Comparison of ENCODE assay signal across 19 cellular contexts in the genomic region with DNA sequence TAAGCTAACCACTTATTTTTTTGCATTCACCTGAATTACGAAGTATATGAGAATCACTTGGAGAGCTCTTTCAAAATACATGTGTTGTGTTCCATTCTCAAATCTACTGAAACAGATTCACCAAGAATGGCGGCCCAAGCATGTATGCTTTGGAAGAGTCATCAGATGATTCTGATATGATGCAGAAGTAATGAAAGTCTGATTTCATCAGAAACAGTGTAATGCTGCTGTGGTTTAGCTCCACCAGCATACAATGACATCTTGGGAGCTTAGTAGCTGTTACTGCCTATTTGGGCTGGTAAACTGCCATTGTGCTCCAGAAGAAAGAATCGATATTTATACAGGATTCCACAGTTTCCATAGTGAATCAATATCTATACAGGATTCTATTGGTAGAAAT. TPM values are rescaled to one million over a fixed set of nuclear protein-coding genes. Genes with fewer than 3 reads are reported as not detected.
A peak's percentile ranks its signal among the peaks of the same experiment; 100 is the strongest.
DNase-seq lines count a peak whose midpoint lies in the region; ATAC-seq and TF ChIP-seq lines count a peak whose summit lies in the region.
"Had no signal": no experiment of that assay in that cellular context is flagged by ENCODE, and none has a peak within 500 bp of the region (broad histone marks: within the 10 kb centered on the region; RNA-seq: fewer than 3 reads in every experiment).

No MANE protein-coding gene starts in this region.

- H3K4me1 ChIP-seq in GM23248 (ENCODE audit: insufficient read depth) = peaks cover 15% of the 10 kb centered on the region; the same call in 1 of the 2 replicates
- H3K4me1 ChIP-seq: Peyer's patch, tibial nerve had no signal

- no peaks in the 10 kb centered on the region for H3K9me2 ChIP-seq in GM23248 (ENCODE audit: insufficient read depth)

- no peaks in the 10 kb centered on the region for H3K9me3 Mint-ChIP-seq in activated T-helper 17 cell treated with anti-CD3 and anti-CD28 coated beads, Interleukin-2, amount 50 U/mL, for 72 hours
- H3K9me3 Mint-ChIP-seq in MCF 10A (ENCODE audit: unreplicated experiment) = no peaks in the 10 kb centered on the region
- H3K9me3 Mint-ChIP-seq: stimulated activated naive CD8-positive, alpha-beta T cell treated with anti-CD3 and anti-CD28 coated beads, Interleukin-15, Interleukin-2, amounts not matched to agents 100 ng/mL and 50 ng/mL, for 24 hours had no signal

- H3K36me3 Mint-ChIP-seq in activated T-helper 17 cell treated with anti-CD3 and anti-CD28 coated beads, Interleukin-2, amount 50 U/mL, for 72 hours (ENCODE audit: low read depth) = peaks cover 86% of the 10 kb centered on the region
- H3K36me3 Mint-ChIP-seq in MCF 10A (ENCODE audit: insufficient read depth, unreplicated experiment) = peaks cover 78% of the 10 kb centered on the region

- POLR2A ChIA-PET in MCF 10A (lab: Yijun Ruan, JAX) = interaction anchor here (1.0 kb wide), 1 partner anchor 45 kb away, joined by 5 read pairs; no protein-coding TSS in a partner anchor

- no peaks in the 10 kb centered on the region for H3K79me2 ChIP-seq in GM23248 (ENCODE audit: insufficient read depth)

- no peaks in the 10 kb centered on the region for H3K27me3 ChIP-seq in GM23248 (replicated peaks; ENCODE audit: insufficient read depth)
- H3K27me3 ChIP-seq: Peyer's patch, tibial nerve had no signal

- H4K20me1 ChIP-seq in GM23248 (ENCODE audit: insufficient read depth) = no peaks in the 10 kb centered on the region

- peak; percentile 9 for DNase-seq in AG20443 (ENCODE audit: low spot score)
- peak; percentile 79 for DNase-seq in GM23248
- DNase-seq in iris pigment epithelial cell (ENCODE audit: low read depth) = peak; percentile 10
- no peak for DNase-seq in MCF 10A (ENCODE audit: unreplicated experiment)
- no peak for DNase-seq in H4 (ENCODE audit: low spot score)
- DNase-seq in coronary artery (ENCODE audit: low spot score) = no peak
- DNase-seq: activated naive CD4-positive, alpha-beta T cell treated with anti-CD3 and anti-CD28 coated beads, Interleukin-2, amount 50 U/mL, for 16 hours; DMS79; glutamatergic neuron; KBM-7; NCI-H1436; NCI-H2171; NCI-H524 treated with DMSO at 0.1 percent for 48 hours; Peyer's patch had no signal

- H3F3A ChIP-seq in GM23248 (ENCODE audit: insufficient read depth) = peaks cover 30% of the 10 kb centered on the region

- peak overlapping the region; percentile 24 for H3K4me2 ChIP-seq in GM23248 (ENCODE audit: unreplicated experiment)
- H3K4me2 ChIP-seq: smooth muscle cell had no signal

- no peak overlapping the region for H3K27ac Mint-ChIP-seq in activated T-helper 17 cell treated with anti-CD3 and anti-CD28 coated beads, Interleukin-2, amount 50 U/mL, for 72 hours
- H3K27ac Mint-ChIP-seq in MCF 10A (ENCODE audit: low read depth, unreplicated experiment) = no peak overlapping the region
- H3K27ac Mint-ChIP-seq: stimulated activated naive CD8-positive, alpha-beta T cell treated with anti-CD3 and anti-CD28 coated beads, Interleukin-15, Interleukin-2, amounts not matched to agents 100 ng/mL and 50 ng/mL, for 24 hours had no signal

- no peak overlapping the region for H3K4me3 Mint-ChIP-seq in activated T-helper 17 cell treated with anti-CD3 and anti-CD28 coated beads, Interleukin-2, amount 50 U/mL, for 72 hours
- H3K4me3 Mint-ChIP-seq in MCF 10A (ENCODE audit: unreplicated experiment) = no peak overlapping the region
- H3K4me3 Mint-ChIP-seq: stimulated activated naive CD8-positive, alpha-beta T cell treated with anti-CD3 and anti-CD28 coated beads, Interleukin-15, Interleukin-2, amounts not matched to agents 100 ng/mL and 50 ng/mL, for 24 hours had no signal

- no peaks in the 10 kb centered on the region for H3K27me3 Mint-ChIP-seq in activated T-helper 17 cell treated with anti-CD3 and anti-CD28 coated beads, Interleukin-2, amount 50 U/mL, for 72 hours
- no peaks in the 10 kb centered on the region for H3K27me3 Mint-ChIP-seq in MCF 10A (ENCODE audit: insufficient read depth, unreplicated experiment)
- H3K27me3 Mint-ChIP-seq: stimulated activated naive CD8-positive, alpha-beta T cell treated with anti-CD3 and anti-CD28 coated beads, Interleukin-15, Interleukin-2, amounts not matched to agents 100 ng/mL and 50 ng/mL, for 24 hours had no signal

- CTCF ChIA-PET in MCF 10A (lab: Yijun Ruan, JAX) = interaction anchor here (0.6 kb wide), 1 partner anchor 46 kb away, joined by 3 read pairs; no protein-coding TSS in a partner anchor

- peak; percentile 79 for ATAC-seq in activated T-helper 17 cell treated with anti-CD3 and anti-CD28 coated beads, Interleukin-2, amount 50 U/mL, for 72 hours (replicated peaks)

- no peak overlapping the region for H3K9ac ChIP-seq in GM23248

- BruUV-seq in MCF 10A (replicated peaks; lab: Mats Ljungman, UMichigan) = no TSS peak

- 85 to 87% methylated on average over 3 of the region's 3 CpGs for WGBS in GM23248 (ENCODE audit: low coverage in 1 of 2, low lambda C conversion rate in 2 of 2, missing lambda C conversion rate in 2 of 2), 2 experiments

- no peak for TF ChIP-seq CTCF in MCF 10A (IDR thresholded peaks at IDR 0.05; ENCODE audit: unreplicated experiment)
- no peak for TF ChIP-seq CTCF in coronary artery (IDR thresholded peaks at IDR 0.05)

- no peaks in the 10 kb centered on the region for H3K9me3 ChIP-seq in GM23248 (ENCODE audit: low read depth)
- H3K9me3 ChIP-seq: Peyer's patch, tibial nerve had no signal

- H2AFZ ChIP-seq in GM23248 = no peak overlapping the region

- in situ Hi-C loops in GM23248 (cut with MboI) = no loop called here

- H3K4me3 ChIP-seq in GM23248 (no peak overlapping the region), coronary artery (no peak overlapping the region)
- H3K4me3 ChIP-seq: Peyer's patch, smooth muscle cell, tibial nerve had no signal

- intact Hi-C loops in MCF 10A (cut with micrococcal nuclease) = no loop called here

- peak overlapping the region; percentile 53 for H3K27ac ChIP-seq in GM23248
- no peak overlapping the region for H3K27ac ChIP-seq in coronary artery
- H3K27ac ChIP-seq: Peyer's patch, tibial nerve, VCaP had no signal

- H3K36me3 ChIP-seq in GM23248 (ENCODE audit: low read depth) = peaks cover 20% of the 10 kb centered on the region

- no peaks in the 10 kb centered on the region for H3K4me1 Mint-ChIP-seq in activated T-helper 17 cell treated with anti-CD3 and anti-CD28 coated beads, Interleukin-2, amount 50 U/mL, for 72 hours
- H3K4me1 Mint-ChIP-seq in MCF 10A (ENCODE audit: insufficient read depth, unreplicated experiment) = no peaks in the 10 kb centered on the region

RNA-seq across cellular contexts. Expression of gene UBR2, which starts 52.9 kb away (rescaled TPM):
- total RNA-seq in GM23248 (2014; rRNA removed; shearing (Covaris generic)) = 23.3 and 24.8 TPM in 2 replicates
- polyA plus RNA-seq in GM23248 (2016; fragmentation: Nextera tagmentation; extraction: Ambion mirVana) = 8.0 and 8.5 TPM in 2 replicates
- 10 to 100 TPM; 30.0 to 36.6 TPM for total RNA-seq in activated T-helper 17 cell treated with anti-CD3 and anti-CD28 coated beads, Interleukin-2, amount 50 U/mL, for 72 hours
- 20.1 and 23.2 TPM in 2 replicates for total RNA-seq in MCF 10A (2022)
- total RNA-seq in H4 (2014; rRNA removed; shearing (Covaris generic)) = 14.9 and 16.3 TPM in 2 replicates

Comparison
In these comparisons a context has a peak if more than half of its experiments do, and no peak if none do; other contexts are left out.
1. DNase-seq: peak in AG20443 (single experiment), GM23248 (single experiment) and iris pigment epithelial cell (single experiment); none in MCF 10A (single experiment), H4 (single experiment) and coronary artery (single experiment).